Comparison of ENCODE assay signal across 8 cellular contexts in genomic region chr7:101363734-101364374, GRCh38. TPM values are rescaled to one million over a fixed set of nuclear protein-coding genes. Genes with fewer than 3 reads are reported as not detected.
DNase-seq lines count a peak whose midpoint lies in the region; ATAC-seq, FAIRE-seq and TF ChIP-seq lines count a peak whose summit lies in the region.

No MANE protein-coding gene starts in this region.

- no peaks in the 10 kb centered on the region for H3K36me3 ChIP-seq in CD4-positive, alpha-beta memory T cell (ENCODE audit: insufficient read depth, low read length)
- H3K36me3 ChIP-seq in endothelial cell of umbilical vein (ENCODE audit: control insufficient read depth in 2 of 2, extremely low read depth in 1 of 2, insufficient read depth in 2 of 2, low read length in 2 of 2) = no peaks in the 10 kb centered on the region
- no peaks in the 10 kb centered on the region for H3K36me3 ChIP-seq in mucosa of descending colon (ENCODE audit: low read depth)

- no peak overlapping the region for H3K4me2 ChIP-seq in endothelial cell of umbilical vein (ENCODE audit: insufficient read depth, low read length)

- H3K9me1 ChIP-seq in endothelial cell of umbilical vein (replicated peaks; ENCODE audit: control insufficient read depth, extremely low read depth, insufficient read depth, low read length) = no peaks in the 10 kb centered on the region

- H3K27ac Mint-ChIP-seq in CD4-positive, alpha-beta memory T cell = no peak overlapping the region

- peak overlapping the region in 6 of 8 donors; percentile 39 to 54 (median 43) for H3K4me3 Mint-ChIP-seq in CD4-positive, alpha-beta memory T cell

- H3K27me3 Mint-ChIP-seq in CD4-positive, alpha-beta memory T cell = peaks cover 18 to 25% of the 10 kb centered on the region in 2 donors

- peaks cover 13% of the 10 kb centered on the region for H3K27me3 ChIP-seq in CD4-positive, alpha-beta memory T cell (ENCODE audit: insufficient read depth, low read length)
- H3K27me3 ChIP-seq in endothelial cell of umbilical vein (ENCODE audit: control insufficient read depth in 2 of 2, insufficient read depth in 2 of 2, low read length in 2 of 2) = peaks cover 10 to 24% of the 10 kb centered on the region in 2 experiments

- POLR2A ChIA-PET in CD4-positive, alpha-beta memory T cell (lab: Charles Lee; ENCODE audit: partially characterized antibody) = interaction anchor here (0.8 to 1.1 kb wide), 2 partner anchors 28 to 48 kb away, joined by 3 read pairs; no protein-coding TSS in a partner anchor
- POLR2A ChIA-PET in endothelial cell of umbilical vein (lab: Charles Lee) = no interaction called here

- intact Hi-C loops in CD4-positive, alpha-beta memory T cell (cut with micrococcal nuclease) = loop anchor here (1.0 to 2.0 kb wide), 2 partner anchors 47 to 175 kb away; no protein-coding TSS in a partner anchor
- intact Hi-C loops in endothelial cell of umbilical vein (cut with micrococcal nuclease) = loop anchor here (1.0 kb wide), 3 partner anchors 47 to 174 kb away; no protein-coding TSS in a partner anchor
- intact Hi-C loops in mucosa of descending colon (cut with DNase I, micrococcal nuclease) = no loop called here

- H4K20me1 ChIP-seq in endothelial cell of umbilical vein (replicated peaks; ENCODE audit: control insufficient read depth, extremely low read depth, insufficient read depth, low read length) = no peaks in the 10 kb centered on the region

- H3K27ac ChIP-seq in CD4-positive, alpha-beta memory T cell (ENCODE audit: low read depth, low read length) = no peak overlapping the region
- H3K27ac ChIP-seq in endothelial cell of umbilical vein (ENCODE audit: insufficient read depth, low read depth, low read length) = no peak overlapping the region

- H3K36me3 Mint-ChIP-seq in CD4-positive, alpha-beta memory T cell = no peaks in the 10 kb centered on the region

- peaks cover 6% of the 10 kb centered on the region for H3K4me1 ChIP-seq in CD4-positive, alpha-beta memory T cell (ENCODE audit: insufficient read depth, low read length)
- H3K4me1 ChIP-seq in endothelial cell of umbilical vein (ENCODE audit: control insufficient read depth, extremely low read depth, insufficient read depth, low read length) (peaks cover 3% of the 10 kb centered on the region), mucosa of descending colon (ENCODE audit: low read depth) (peaks cover 7% of the 10 kb centered on the region)

- H3K4me1 Mint-ChIP-seq in CD4-positive, alpha-beta memory T cell = peaks cover 0 to 5% (median 0%) of the 10 kb centered on the region in 4 donors

- H3K9ac ChIP-seq in endothelial cell of umbilical vein (replicated peaks; ENCODE audit: extremely low read depth, insufficient read depth, low read length) = no peak overlapping the region

- DNase-seq in CD4-positive, alpha-beta memory T cell = peak; percentile 54 to 69 (median 63)
- DNase-seq in NCI-H2196 treated with DMSO at 0.1 percent for 48 hours (lab: John Stamatoyannopoulos, UW; ENCODE audit: unreplicated experiment) (peak; percentile 73), endothelial cell of umbilical vein (ENCODE audit: low read depth, low spot score) (peak; percentile 38), mucosa of descending colon (peak; percentile 64 to 73 (median 64))
- DNase-seq in activated CD8-positive, alpha-beta memory T cell treated with anti-CD3 and anti-CD28 coated beads, Interleukin-2, amount 50 U/mL, for 24 hours (ENCODE audit: extremely low read depth) = peak; percentile 3
- DNase-seq in stimulated activated CD8-positive, alpha-beta memory T cell treated with anti-CD3 and anti-CD28 coated beads, Interleukin-2, amount 100 ng/mL, for 1 hour (ENCODE audit: low read depth in 2 of 2) = peak; percentile 33 to 34

- peak overlapping the region in 1 of 2 donors; percentile 28 for H3K4me3 ChIP-seq in CD4-positive, alpha-beta memory T cell (ENCODE audit: low read length in 2 of 2)
- peak overlapping the region in 1 of 3 experiments; percentile 34 for H3K4me3 ChIP-seq in endothelial cell of umbilical vein (replicated peaks in 1 of 3; ENCODE audit: insufficient read depth in 1 of 3, low read depth in 1 of 3, low read length in 3 of 3)
- no peak overlapping the region for H3K4me3 ChIP-seq in mucosa of descending colon

- CTCF ChIA-PET in CD4-positive, alpha-beta memory T cell (lab: Charles Lee; ENCODE audit: partially characterized antibody) = interaction anchor here (0.6 to 2.5 kb wide), 19 partner anchors 9 to 180 kb away, joined by 3 to 29 read pairs (median 5); partner anchors contain the start of gene IFT22
- CTCF ChIA-PET in endothelial cell of umbilical vein (lab: Charles Lee) = interaction anchor here (0.7 to 5.4 kb wide), 15 partner anchors 9 to 325 kb away, joined by 3 to 33 read pairs (median 4); no protein-coding TSS in a partner anchor

- TF ChIP-seq CTCF in endothelial cell of umbilical vein (IDR thresholded peaks at IDR 0.05; ENCODE audit: extremely low read depth in 1 of 2, insufficient read depth in 1 of 2, low read depth in 1 of 2, low read length in 2 of 2) = peak; percentile 77 to 91
- TF ChIP-seq CTCF in mucosa of descending colon (IDR thresholded peaks at IDR 0.05) = peak; percentile 83

- dilution Hi-C loops in endothelial cell of umbilical vein (cut with MboI; ENCODE audit: extremely low pct_ligation_motif_present, low sequenced_read_pairs) = no loop called here

- H3K79me2 ChIP-seq in endothelial cell of umbilical vein (ENCODE audit: control insufficient read depth, insufficient read depth, low read length) = no peaks in the 10 kb centered on the region

- TF ChIP-seq POLR2A in endothelial cell of umbilical vein (IDR thresholded peaks at IDR 0.05; ENCODE audit: low read depth, low read length) = no peak

- peak; percentile 74 for FAIRE-seq in endothelial cell of umbilical vein (lab: Jason Lieb, UNC)

- no TSS peak for BruUV-seq in endothelial cell of umbilical vein (replicated peaks; lab: Mats Ljungman, UMichigan)

- H3K9me3 Mint-ChIP-seq in CD4-positive, alpha-beta memory T cell = peaks cover 0 to 2% (median 0%) of the 10 kb centered on the region in 8 donors

- ATAC-seq in GM21619 (IDR thresholded peaks at IDR 0.05; ENCODE audit: unreplicated experiment) = peak; percentile 62
- ATAC-seq in mucosa of descending colon = peak; percentile 93
- no peak for ATAC-seq in HG03469 (IDR thresholded peaks at IDR 0.05; ENCODE audit: unreplicated experiment)

- no peaks in the 10 kb centered on the region for H3K9me3 ChIP-seq in CD4-positive, alpha-beta memory T cell (ENCODE audit: control insufficient read depth in 1 of 2, low read length in 2 of 2)
- H3K9me3 ChIP-seq in endothelial cell of umbilical vein (replicated peaks; ENCODE audit: control insufficient read depth, insufficient read depth, low read length) (no peaks in the 10 kb centered on the region), mucosa of descending colon (no peaks in the 10 kb centered on the region)

- H2AFZ ChIP-seq in endothelial cell of umbilical vein (ENCODE audit: low read depth, low read length) = peak overlapping the region; percentile 44

TF ChIP-seq in endothelial cell of umbilical vein, 7 proteins besides CTCF, POLR2A, EP300 and RAD21:
- TF ChIP-seq EZH2 (IDR thresholded peaks at IDR 0.05; ENCODE audit: borderline replicate concordance, low read depth, low read length, severe bottlenecking) = peak; percentile 64
- TF ChIP-seq FOS (IDR thresholded peaks at IDR 0.05; ENCODE audit: borderline replicate concordance, insufficient read depth, low read length) = no peak
- TF ChIP-seq JUN (IDR thresholded peaks at IDR 0.05; ENCODE audit: borderline replicate concordance, insufficient read depth, insufficient read length, low read depth) = no peak
- TF ChIP-seq MAX (IDR thresholded peaks at IDR 0.05; ENCODE audit: insufficient read depth, insufficient read length) = no peak
- TF ChIP-seq POLR2AphosphoS5 (IDR thresholded peaks at IDR 0.05; ENCODE audit: insufficient read depth, low read depth, low read length) = no peak
- no peak for TF ChIP-seq GATA2 (IDR thresholded peaks at IDR 0.05; ENCODE audit: insufficient read depth, insufficient read length, low read depth, low read length)
- no peak for TF ChIP-seq MYC (IDR thresholded peaks at IDR 0.05; ENCODE audit: low read depth, low read length)

RNA-seq across cellular contexts. Expression of gene COL26A1, which starts 1.2 kb away (rescaled TPM):
- not detected for total RNA-seq in CD4-positive, alpha-beta memory T cell
- polyA plus RNA-seq in CD4-positive, alpha-beta memory T cell = not detected
- total RNA-seq in endothelial cell of umbilical vein = not detected in 2 replicates
- 0.03 TPM in 1 of 2 replicates, not detected in the other for polyA plus RNA-seq in endothelial cell of umbilical vein
- not detected in 2 replicates for polyA plus RNA-seq in endothelial cell of umbilical vein (2011; cell fraction: cytosol; rRNA removed)
- not detected in 2 replicates for polyA plus RNA-seq in endothelial cell of umbilical vein (2011; cell fraction: nucleus; rRNA removed)
- not detected in 2 replicates for polyA plus RNA-seq in endothelial cell of umbilical vein (2012)
- not detected in 2 replicates for polyA minus RNA-seq in endothelial cell of umbilical vein
- polyA minus RNA-seq in endothelial cell of umbilical vein (2011; cell fraction: cytosol; rRNA and poly(A)+ RNA removed) = not detected
- not detected in 2 replicates for polyA minus RNA-seq in endothelial cell of umbilical vein (2011; cell fraction: nucleus; rRNA and poly(A)+ RNA removed)
- not detected for total RNA-seq in mucosa of descending colon

RNA-seq across cellular contexts. Expression of gene IFT22, which starts 42.2 kb away (rescaled TPM):
- total RNA-seq in CD4-positive, alpha-beta memory T cell = 1 to 10 TPM; 2.6 TPM
- polyA plus RNA-seq in CD4-positive, alpha-beta memory T cell = 1 to 10 TPM; 6.3 to 6.7 TPM
- total RNA-seq in endothelial cell of umbilical vein (26.1 and 28.7 TPM in 2 replicates), mucosa of descending colon (10 to 100 TPM in 1 of 3 donors, 1 to 10 TPM in 2; 5.0 to 23.5 (median 5.5) TPM)
- 26.0 and 26.3 TPM in 2 replicates for polyA plus RNA-seq in endothelial cell of umbilical vein
- polyA plus RNA-seq in endothelial cell of umbilical vein (2011; cell fraction: cytosol; rRNA removed) = 40.6 and 44.9 TPM in 2 replicates
- 11.2 and 13.4 TPM in 2 replicates for polyA plus RNA-seq in endothelial cell of umbilical vein (2011; cell fraction: nucleus; rRNA removed)
- polyA plus RNA-seq in endothelial cell of umbilical vein (2012) = 32.5 and 38.1 TPM in 2 replicates
- 28.7 and 30.3 TPM in 2 replicates for polyA minus RNA-seq in endothelial cell of umbilical vein
- polyA minus RNA-seq in endothelial cell of umbilical vein (2011; cell fraction: cytosol; rRNA and poly(A)+ RNA removed) = 13.5 TPM
- 4.4 and 5.5 TPM in 2 replicates for polyA minus RNA-seq in endothelial cell of umbilical vein (2011; cell fraction: nucleus; rRNA and poly(A)+ RNA removed)

Comparison
In these comparisons a context has a peak if more than half of its experiments do, and no peak if none do; other contexts are left out.
1. DNase-seq: peak in every context shown above with its lines; median percentile 73 in NCI-H2196 treated with DMSO at 0.1 percent for 48 hours; 64 in mucosa of descending colon; 63 in CD4-positive, alpha-beta memory T cell; 38 in endothelial cell of umbilical vein; 34 in stimulated activated CD8-positive, alpha-beta memory T cell treated with anti-CD3 and anti-CD28 coated beads, Interleukin-2, amount 100 ng/mL, for 1 hour; 3 in activated CD8-positive, alpha-beta memory T cell treated with anti-CD3 and anti-CD28 coated beads, Interleukin-2, amount 50 U/mL, for 24 hours.
2. intact Hi-C loops: an anchor here in CD4-positive, alpha-beta memory T cell (1.0 to 2.0 kb wide) and endothelial cell of umbilical vein (1.0 kb wide); none called in mucosa of descending colon.